In genomic region chr1:184212649-184213314, GRCh38 we compare ENCODE assay signal across 8 cellular contexts.
A peak's percentile ranks its signal among the peaks of the same experiment; 100 is the strongest.
DNase-seq lines count a peak whose midpoint lies in the region; TF ChIP-seq lines count a peak whose summit lies in the region.

No MANE protein-coding gene starts in this region.

- TF ChIP-seq CTCF in AG04449 (IDR thresholded peaks at IDR 0.05; ENCODE audit: insufficient read depth, low read length, missing control alignments) = no peak

- DNase-seq in AG04449 (ENCODE audit: low read depth, low spot score) (peak; percentile 75), Kasumi-1 (lab: John Stamatoyannopoulos, UW) (peak; percentile 9 to 25), astrocyte of the hippocampus (ENCODE audit: low read depth, low spot score) (peak; percentile 86), left kidney (ENCODE audit: low read depth, low spot score) (peak; percentile 80), D341Med (ENCODE audit: low spot score) (no peak), NCI-H510A treated with DMSO at 0.1 percent for 48 hours (lab: John Stamatoyannopoulos, UW) (no peak), Ammon's horn (ENCODE audit: low spot score) (no peak)
- no peak for DNase-seq in activated effector memory CD4-positive, alpha-beta T cell treated with Interleukin-2 at 50 U/mL for 16 hours

- CTCF ChIA-PET in AG04449 (lab: Yijun Ruan, JAX) = interaction anchor here (0.9 to 4.2 kb wide), 3 partner anchors 10 to 162 kb away, joined by 3 to 38 read pairs (median 4); partner anchors contain the start of gene TSEN15

- no peak overlapping the region for H3K4me3 ChIP-seq in AG04449 (ENCODE audit: low read depth, low read length)

- POLR2A ChIA-PET in AG04449 (lab: Yijun Ruan, JAX) = no interaction called here

Comparison
In these comparisons a context has a peak if more than half of its experiments do, and no peak if none do; other contexts are left out.
1. DNase-seq: peak in AG04449 (single experiment), Kasumi-1 (2 of 2), astrocyte of the hippocampus (single experiment) and left kidney (single experiment); none in D341Med (single experiment), activated effector memory CD4-positive, alpha-beta T cell treated with Interleukin-2 at 50 U/mL for 16 hours (single experiment), NCI-H510A treated with DMSO at 0.1 percent for 48 hours (single experiment) and Ammon's horn (single experiment).